ENCODE assay signal across 3 cellular contexts in the genomic region with DNA sequence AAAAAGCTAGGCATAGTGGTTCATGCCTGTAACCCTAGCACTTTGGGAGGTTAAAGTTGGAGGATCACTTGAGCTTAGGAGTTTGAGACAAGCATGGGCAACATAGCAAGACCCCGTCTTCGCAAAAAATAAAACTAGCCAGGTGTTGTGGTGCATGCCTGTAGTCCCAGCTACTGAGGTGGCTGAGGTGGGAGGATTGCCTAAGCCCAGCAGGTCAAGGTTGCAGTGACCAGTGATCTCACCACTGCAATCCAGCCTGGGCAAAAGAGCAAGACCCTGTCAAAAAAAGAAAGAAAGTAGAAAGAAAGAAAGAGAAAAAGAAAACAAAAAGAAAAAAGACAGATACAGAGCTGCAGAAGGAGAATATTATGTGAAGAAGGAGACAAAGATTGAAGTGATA.
TF ChIP-seq lines count a peak whose summit lies in the region.

No MANE protein-coding gene starts in this region.

TF ChIP-seq in SK-N-SH, 30 proteins besides CTCF, POLR2A, EP300 and RAD21:
- TF ChIP-seq TEAD4 (IDR thresholded peaks at IDR 0.05; ENCODE audit: borderline replicate concordance, insufficient read depth) (no peak), TCF12 (IDR thresholded peaks at IDR 0.05) (no peak), EZH2phosphoT487 (IDR thresholded peaks at IDR 0.05; ENCODE audit: borderline replicate concordance, low read depth) (no peak), CHD2 (IDR thresholded peaks at IDR 0.05; ENCODE audit: low read length, partially characterized antibody) (no peak), RXRA (IDR thresholded peaks at IDR 0.05; ENCODE audit: borderline replicate concordance, low read depth) (no peak), SIN3A (IDR thresholded peaks at IDR 0.05; ENCODE audit: borderline replicate concordance, low read depth, low read length) (no peak), RFX5 (IDR thresholded peaks at IDR 0.05; ENCODE audit: low read length) (no peak), GATA2 (CRISPR knock-in tag; IDR thresholded peaks at IDR 0.05) (no peak), RCOR1 (IDR thresholded peaks at IDR 0.05; ENCODE audit: low read length) (no peak), SMC3 (IDR thresholded peaks at IDR 0.05; ENCODE audit: low read depth, low read length) (no peak), FOXM1 (IDR thresholded peaks at IDR 0.05; ENCODE audit: low read depth) (no peak), TAF1 (IDR thresholded peaks at IDR 0.05; ENCODE audit: borderline replicate concordance, low read depth, low read length) (no peak), NFIC (IDR thresholded peaks at IDR 0.05; ENCODE audit: borderline replicate concordance) (no peak)
- TF ChIP-seq, protein P1, sequence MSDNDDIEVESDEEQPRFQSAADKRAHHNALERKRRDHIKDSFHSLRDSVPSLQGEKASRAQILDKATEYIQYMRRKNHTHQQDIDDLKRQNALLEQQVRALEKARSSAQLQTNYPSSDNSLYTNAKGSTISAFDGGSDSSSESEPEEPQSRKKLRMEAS (IDR thresholded peaks at IDR 0.05; ENCODE audit: low read depth), result no peak
- TF ChIP-seq, protein P2, sequence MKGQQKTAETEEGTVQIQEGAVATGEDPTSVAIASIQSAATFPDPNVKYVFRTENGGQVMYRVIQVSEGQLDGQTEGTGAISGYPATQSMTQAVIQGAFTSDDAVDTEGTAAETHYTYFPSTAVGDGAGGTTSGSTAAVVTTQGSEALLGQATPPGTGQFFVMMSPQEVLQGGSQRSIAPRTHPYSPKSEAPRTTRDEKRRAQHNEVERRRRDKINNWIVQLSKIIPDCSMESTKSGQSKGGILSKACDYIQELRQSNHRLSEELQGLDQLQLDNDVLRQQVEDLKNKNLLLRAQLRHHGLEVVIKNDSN (IDR thresholded peaks at IDR 0.05; ENCODE audit: borderline replicate concordance, low read depth), result no peak
- TF ChIP-seq, protein P3, sequence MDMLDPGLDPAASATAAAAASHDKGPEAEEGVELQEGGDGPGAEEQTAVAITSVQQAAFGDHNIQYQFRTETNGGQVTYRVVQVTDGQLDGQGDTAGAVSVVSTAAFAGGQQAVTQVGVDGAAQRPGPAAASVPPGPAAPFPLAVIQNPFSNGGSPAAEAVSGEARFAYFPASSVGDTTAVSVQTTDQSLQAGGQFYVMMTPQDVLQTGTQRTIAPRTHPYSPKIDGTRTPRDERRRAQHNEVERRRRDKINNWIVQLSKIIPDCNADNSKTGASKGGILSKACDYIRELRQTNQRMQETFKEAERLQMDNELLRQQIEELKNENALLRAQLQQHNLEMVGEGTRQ (IDR thresholded peaks at IDR 0.05; ENCODE audit: borderline replicate concordance, low read depth, low read length), result no peak
- TF ChIP-seq, protein P4, sequence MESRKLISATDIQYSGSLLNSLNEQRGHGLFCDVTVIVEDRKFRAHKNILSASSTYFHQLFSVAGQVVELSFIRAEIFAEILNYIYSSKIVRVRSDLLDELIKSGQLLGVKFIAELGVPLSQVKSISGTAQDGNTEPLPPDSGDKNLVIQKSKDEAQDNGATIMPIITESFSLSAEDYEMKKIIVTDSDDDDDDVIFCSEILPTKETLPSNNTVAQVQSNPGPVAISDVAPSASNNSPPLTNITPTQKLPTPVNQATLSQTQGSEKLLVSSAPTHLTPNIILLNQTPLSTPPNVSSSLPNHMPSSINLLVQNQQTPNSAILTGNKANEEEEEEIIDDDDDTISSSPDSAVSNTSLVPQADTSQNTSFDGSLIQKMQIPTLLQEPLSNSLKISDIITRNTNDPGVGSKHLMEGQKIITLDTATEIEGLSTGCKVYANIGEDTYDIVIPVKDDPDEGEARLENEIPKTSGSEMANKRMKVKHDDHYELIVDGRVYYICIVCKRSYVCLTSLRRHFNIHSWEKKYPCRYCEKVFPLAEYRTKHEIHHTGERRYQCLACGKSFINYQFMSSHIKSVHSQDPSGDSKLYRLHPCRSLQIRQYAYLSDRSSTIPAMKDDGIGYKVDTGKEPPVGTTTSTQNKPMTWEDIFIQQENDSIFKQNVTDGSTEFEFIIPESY (IDR thresholded peaks at IDR 0.05; ENCODE audit: borderline replicate concordance, low read depth), result no peak

TF ChIP-seq in SK-N-SH treated with all-trans-retinoic acid at 6 μM for 48 hours, 23 proteins besides CTCF, POLR2A, EP300 and RAD21:
- TF ChIP-seq ZNF70 (CRISPR knock-in tag; IDR thresholded peaks at IDR 0.05), result no peak
- no peak for TF ChIP-seq OSR1 (CRISPR knock-in tag; IDR thresholded peaks at IDR 0.05)
- TF ChIP-seq, protein P5, sequence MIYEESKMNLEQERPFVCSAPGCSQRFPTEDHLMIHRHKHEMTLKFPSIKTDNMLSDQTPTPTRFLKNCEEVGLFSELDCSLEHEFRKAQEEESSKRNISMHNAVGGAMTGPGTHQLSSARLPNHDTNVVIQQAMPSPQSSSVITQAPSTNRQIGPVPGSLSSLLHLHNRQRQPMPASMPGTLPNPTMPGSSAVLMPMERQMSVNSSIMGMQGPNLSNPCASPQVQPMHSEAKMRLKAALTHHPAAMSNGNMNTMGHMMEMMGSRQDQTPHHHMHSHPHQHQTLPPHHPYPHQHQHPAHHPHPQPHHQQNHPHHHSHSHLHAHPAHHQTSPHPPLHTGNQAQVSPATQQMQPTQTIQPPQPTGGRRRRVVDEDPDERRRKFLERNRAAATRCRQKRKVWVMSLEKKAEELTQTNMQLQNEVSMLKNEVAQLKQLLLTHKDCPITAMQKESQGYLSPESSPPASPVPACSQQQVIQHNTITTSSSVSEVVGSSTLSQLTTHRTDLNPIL (CRISPR knock-in tag; IDR thresholded peaks at IDR 0.05; ENCODE audit: low read depth), result no peak
- TF ChIP-seq ZNF8 (CRISPR knock-in tag; IDR thresholded peaks at IDR 0.05), result no peak
- TF ChIP-seq BACH2 (CRISPR knock-in tag; IDR thresholded peaks at IDR 0.05; ENCODE audit: borderline replicate concordance), result no peak
- TF ChIP-seq CSDC2 (CRISPR knock-in tag; IDR thresholded peaks at IDR 0.05), result no peak
- TF ChIP-seq TCF4 (CRISPR knock-in tag; IDR thresholded peaks at IDR 0.05; ENCODE audit: borderline replicate concordance), result no peak
- no peak for TF ChIP-seq ARNTL (CRISPR knock-in tag; IDR thresholded peaks at IDR 0.05; ENCODE audit: borderline replicate concordance, low read depth)
- TF ChIP-seq ZFP30 (CRISPR knock-in tag; IDR thresholded peaks at IDR 0.05), result no peak
- no peak for TF ChIP-seq GLIS3 (CRISPR knock-in tag; IDR thresholded peaks at IDR 0.05)
- TF ChIP-seq, protein P6, sequence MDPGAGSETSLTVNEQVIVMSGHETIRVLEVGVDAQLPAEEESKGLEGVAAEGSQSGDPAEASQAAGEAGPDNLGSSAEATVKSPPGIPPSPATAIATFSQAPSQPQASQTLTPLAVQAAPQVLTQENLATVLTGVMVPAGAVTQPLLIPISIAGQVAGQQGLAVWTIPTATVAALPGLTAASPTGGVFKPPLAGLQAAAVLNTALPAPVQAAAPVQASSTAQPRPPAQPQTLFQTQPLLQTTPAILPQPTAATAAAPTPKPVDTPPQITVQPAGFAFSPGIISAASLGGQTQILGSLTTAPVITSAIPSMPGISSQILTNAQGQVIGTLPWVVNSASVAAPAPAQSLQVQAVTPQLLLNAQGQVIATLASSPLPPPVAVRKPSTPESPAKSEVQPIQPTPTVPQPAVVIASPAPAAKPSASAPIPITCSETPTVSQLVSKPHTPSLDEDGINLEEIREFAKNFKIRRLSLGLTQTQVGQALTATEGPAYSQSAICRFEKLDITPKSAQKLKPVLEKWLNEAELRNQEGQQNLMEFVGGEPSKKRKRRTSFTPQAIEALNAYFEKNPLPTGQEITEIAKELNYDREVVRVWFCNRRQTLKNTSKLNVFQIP (CRISPR knock-in tag; IDR thresholded peaks at IDR 0.05; ENCODE audit: borderline replicate concordance, low read depth), result no peak
- TF ChIP-seq ZC3H10 (CRISPR knock-in tag; IDR thresholded peaks at IDR 0.05), result no peak
- no peak for TF ChIP-seq PPARA (CRISPR knock-in tag; IDR thresholded peaks at IDR 0.05; ENCODE audit: borderline replicate concordance)
- no peak for TF ChIP-seq ISL1 (CRISPR knock-in tag; IDR thresholded peaks at IDR 0.05)
- TF ChIP-seq RARB (CRISPR knock-in tag; IDR thresholded peaks at IDR 0.05), result no peak
- no peak for TF ChIP-seq ZFP3 (CRISPR knock-in tag; IDR thresholded peaks at IDR 0.05)
- TF ChIP-seq, protein P7, sequence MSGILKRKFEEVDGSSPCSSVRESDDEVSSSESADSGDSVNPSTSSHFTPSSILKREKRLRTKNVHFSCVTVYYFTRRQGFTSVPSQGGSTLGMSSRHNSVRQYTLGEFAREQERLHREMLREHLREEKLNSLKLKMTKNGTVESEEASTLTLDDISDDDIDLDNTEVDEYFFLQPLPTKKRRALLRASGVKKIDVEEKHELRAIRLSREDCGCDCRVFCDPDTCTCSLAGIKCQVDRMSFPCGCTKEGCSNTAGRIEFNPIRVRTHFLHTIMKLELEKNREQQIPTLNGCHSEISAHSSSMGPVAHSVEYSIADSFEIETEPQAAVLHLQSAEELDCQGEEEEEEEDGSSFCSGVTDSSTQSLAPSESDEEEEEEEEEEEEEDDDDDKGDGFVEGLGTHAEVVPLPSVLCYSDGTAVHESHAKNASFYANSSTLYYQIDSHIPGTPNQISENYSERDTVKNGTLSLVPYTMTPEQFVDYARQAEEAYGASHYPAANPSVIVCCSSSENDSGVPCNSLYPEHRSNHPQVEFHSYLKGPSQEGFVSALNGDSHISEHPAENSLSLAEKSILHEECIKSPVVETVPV (CRISPR knock-in tag; IDR thresholded peaks at IDR 0.05), result no peak
- no peak for TF ChIP-seq SNAI2 (CRISPR knock-in tag; IDR thresholded peaks at IDR 0.05)
- no peak for TF ChIP-seq TOX (CRISPR knock-in tag; IDR thresholded peaks at IDR 0.05; ENCODE audit: borderline replicate concordance)
- TF ChIP-seq ESRRG (CRISPR knock-in tag; IDR thresholded peaks at IDR 0.05), result no peak
TF ChIP-seq in SK-N-SH treated with all-trans-retinoic acid at 6 μM for 48 hours: peak in this region for 0.

TF ChIP-seq in IMR-90, 13 proteins besides CTCF, POLR2A, EP300 and RAD21:
- no peak for TF ChIP-seq CEBPB (IDR thresholded peaks at IDR 0.05; ENCODE audit: low read depth, low read length)
- no peak for TF ChIP-seq BHLHE40 (IDR thresholded peaks at IDR 0.05; ENCODE audit: low read depth, low read length)
- TF ChIP-seq MAZ (IDR thresholded peaks at IDR 0.05; ENCODE audit: borderline replicate concordance, low read depth, low read length), result no peak
- no peak for TF ChIP-seq NFE2L2 (IDR thresholded peaks at IDR 0.05; ENCODE audit: low read depth, low read length)
- no peak for TF ChIP-seq RCOR1 (IDR thresholded peaks at IDR 0.05; ENCODE audit: insufficient replicate concordance, low read length)
- TF ChIP-seq, protein P8, sequence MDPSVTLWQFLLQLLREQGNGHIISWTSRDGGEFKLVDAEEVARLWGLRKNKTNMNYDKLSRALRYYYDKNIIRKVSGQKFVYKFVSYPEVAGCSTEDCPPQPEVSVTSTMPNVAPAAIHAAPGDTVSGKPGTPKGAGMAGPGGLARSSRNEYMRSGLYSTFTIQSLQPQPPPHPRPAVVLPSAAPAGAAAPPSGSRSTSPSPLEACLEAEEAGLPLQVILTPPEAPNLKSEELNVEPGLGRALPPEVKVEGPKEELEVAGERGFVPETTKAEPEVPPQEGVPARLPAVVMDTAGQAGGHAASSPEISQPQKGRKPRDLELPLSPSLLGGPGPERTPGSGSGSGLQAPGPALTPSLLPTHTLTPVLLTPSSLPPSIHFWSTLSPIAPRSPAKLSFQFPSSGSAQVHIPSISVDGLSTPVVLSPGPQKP (IDR thresholded peaks at IDR 0.05; ENCODE audit: borderline replicate concordance, low read depth, low read length), result no peak
- no peak for TF ChIP-seq FOS (IDR thresholded peaks at IDR 0.05; ENCODE audit: low read depth, low read length)
- TF ChIP-seq SMC3 (IDR thresholded peaks at IDR 0.05; ENCODE audit: low read depth, low read length), result no peak
- TF ChIP-seq, protein P3 (IDR thresholded peaks at IDR 0.05; ENCODE audit: low read depth, low read length), result no peak
- no peak for TF ChIP-seq RFX5 (IDR thresholded peaks at IDR 0.05; ENCODE audit: low read depth, low read length)
- TF ChIP-seq MXI1 (IDR thresholded peaks at IDR 0.05; ENCODE audit: borderline replicate concordance, low read depth, low read length), result no peak
- no peak for TF ChIP-seq CHD1 (IDR thresholded peaks at IDR 0.05; ENCODE audit: low read depth, low read length)
- TF ChIP-seq MAFK (IDR thresholded peaks at IDR 0.05; ENCODE audit: low read depth, low read length), result no peak
